Comparison of ENCODE assay signal across 18 cellular contexts in the genomic region with DNA sequence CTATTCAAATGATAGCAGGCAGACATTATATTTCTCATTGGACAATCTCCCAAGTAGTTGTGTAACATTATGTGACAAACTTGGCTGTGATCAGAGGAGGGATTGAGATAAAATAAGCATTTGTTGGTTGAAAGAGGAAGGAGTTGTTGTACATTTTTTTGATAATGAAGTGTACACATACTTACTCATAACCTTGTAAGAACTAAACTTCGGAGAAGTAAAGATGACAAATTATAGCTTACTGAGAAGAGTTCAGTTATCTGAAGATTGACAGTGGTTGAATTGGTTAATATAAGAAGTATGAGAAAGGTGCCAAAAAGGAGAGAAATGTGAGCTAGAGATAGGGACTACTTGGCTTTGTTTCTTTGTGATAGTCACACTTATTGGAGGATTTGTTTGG. TPM values are rescaled to one million over a fixed set of nuclear protein-coding genes. Genes with fewer than 3 reads are reported as not detected.
DNase-seq lines count a peak whose midpoint lies in the region; ATAC-seq, FAIRE-seq and TF ChIP-seq lines count a peak whose summit lies in the region.
"Had no signal": no experiment of that assay in that cellular context is flagged by ENCODE, and none has a peak within 500 bp of the region (broad histone marks: within the 10 kb centered on the region; RNA-seq: fewer than 3 reads in every experiment).

No MANE protein-coding gene starts in this region.

- peak overlapping the region; percentile 30 for H3K27ac Mint-ChIP-seq in activated CD4-positive, alpha-beta memory T cell treated with anti-CD3 and anti-CD28 coated beads for 36 hours
- H3K27ac Mint-ChIP-seq: T-helper 2 cell treated with Interferon-gamma antibody and Interleukin-4, amounts not matched to agents 5 μg/mL and 100 μg/mL, for 36 hours had no signal

- DNase-seq in A549 (ENCODE audit: low read depth in 1 of 2, low spot score in 1 of 2) = no peak
- no peak for DNase-seq in GM12891 (ENCODE audit: insufficient read length, low spot score)
- DNase-seq in activated CD4-positive, alpha-beta memory T cell treated with anti-CD3 and anti-CD28 coated beads for 36 hours = no peak
- no peak for DNase-seq in left ventricle myocardium inferior
- no peak for DNase-seq in 8988T
- DNase-seq in G401 (ENCODE audit: low spot score) = no peak
- no peak for DNase-seq in inferior parietal cortex (ENCODE audit: extremely low spot score)
- DNase-seq: activated CD8-positive, alpha-beta memory T cell treated with anti-CD3 and anti-CD28 coated beads for 24 hours; amniotic stem cell; BE2C; dorsolateral prefrontal cortex; EL; kidney; NCI-H1092 treated with DMSO at 0.1 percent for 48 hours; NCI-H446 had no signal

- no peak for FAIRE-seq in A549 (lab: Jason Lieb, UNC)
- peak; percentile 33 for FAIRE-seq in GM12891 (lab: Jason Lieb, UNC)
- FAIRE-seq: kidney, RCC 7860 had no signal

- intact Hi-C loops in activated CD4-positive, alpha-beta memory T cell treated with anti-CD3 and anti-CD28 coated beads for 36 hours (cut with micrococcal nuclease) = loop anchor here (2.0 to 5.0 kb wide), 3 partner anchors 30 to 192 kb away; no protein-coding TSS in a partner anchor
- intact Hi-C loops in left ventricle myocardium inferior (cut with micrococcal nuclease) = no loop called here

- no peaks in the 10 kb centered on the region for H3K36me3 ChIP-seq in left ventricle myocardium inferior
- H3K36me3 ChIP-seq: BE2C had no signal

- no peak for TF ChIP-seq CTCF in A549 (IDR thresholded peaks at IDR 0.05)
- TF ChIP-seq CTCF in left ventricle myocardium inferior (IDR thresholded peaks at IDR 0.05; ENCODE audit: borderline replicate concordance) = no peak

- H3K27ac ChIP-seq in A549 = no peak overlapping the region
- H3K27ac ChIP-seq in left ventricle myocardium inferior (replicated peaks) = peak overlapping the region; percentile 27
- H3K27ac ChIP-seq: dorsolateral prefrontal cortex had no signal

- TF ChIP-seq POLR2A in A549 (IDR thresholded peaks at IDR 0.05; ENCODE audit: low read length) (no peak), GM12891 (IDR thresholded peaks at IDR 0.05; ENCODE audit: low read depth, low read length) (no peak)

- in situ Hi-C loops in G401 (cut with HindIII; ENCODE audit: low sequenced_read_pairs) = no loop called here

- no peaks in the 10 kb centered on the region for H3K27me3 ChIP-seq in left ventricle myocardium inferior (ENCODE audit: low read depth)
- H3K27me3 ChIP-seq: BE2C, dorsolateral prefrontal cortex had no signal

- H3K4me2 ChIP-seq in A549 = peak overlapping the region; percentile 7; the same call in 1 of the 3 replicates

- CTCF ChIA-PET in A549 (lab: Yijun Ruan, JAX) = interaction anchor here (1.7 kb wide), 1 partner anchor 32 kb away, joined by 6 read pairs; the partner anchor contains the start of gene STT3B
- CTCF ChIA-PET in activated CD4-positive, alpha-beta memory T cell treated with anti-CD3 and anti-CD28 coated beads for 36 hours (lab: Charles Lee) = interaction anchor here (0.6 to 1.9 kb wide), 2 partner anchors 29 to 678 kb away, joined by 3 to 6 read pairs; no protein-coding TSS in a partner anchor

- H3K36me3 Mint-ChIP-seq in activated CD4-positive, alpha-beta memory T cell treated with anti-CD3 and anti-CD28 coated beads for 36 hours = peaks cover 9% of the 10 kb centered on the region

- peak overlapping the region; percentile 6 for H3K4me3 Mint-ChIP-seq in activated CD4-positive, alpha-beta memory T cell treated with anti-CD3 and anti-CD28 coated beads for 36 hours
- H3K4me3 Mint-ChIP-seq: T-helper 2 cell treated with Interferon-gamma antibody and Interleukin-4, amounts not matched to agents 5 μg/mL and 100 μg/mL, for 36 hours had no signal

- H3K9me3 Mint-ChIP-seq in activated CD4-positive, alpha-beta memory T cell treated with anti-CD3 and anti-CD28 coated beads for 36 hours = peaks cover 6% of the 10 kb centered on the region

- H3K4me1 Mint-ChIP-seq in activated CD4-positive, alpha-beta memory T cell treated with anti-CD3 and anti-CD28 coated beads for 36 hours (ENCODE audit: low read depth) = peaks cover 83% of the 10 kb centered on the region

- 53% methylated on average over 1 of the region's 1 CpG for WGBS in A549 (ENCODE audit: missing lambda C conversion rate)

- H3K27me3 Mint-ChIP-seq in activated CD4-positive, alpha-beta memory T cell treated with anti-CD3 and anti-CD28 coated beads for 36 hours = no peaks in the 10 kb centered on the region

- H3K9me3 ChIP-seq in A549 (peaks cover 5% of the 10 kb centered on the region; the same call in 1 of the 3 replicates), left ventricle myocardium inferior (replicated peaks) (peaks cover 10% of the 10 kb centered on the region)
- H3K9me3 ChIP-seq: BE2C had no signal

- ATAC-seq in A549 = no peak
- no peak for ATAC-seq in GM21576 (IDR thresholded peaks at IDR 0.05; ENCODE audit: unreplicated experiment)

- TF ChIP-seq RAD21 in A549 (conservative IDR thresholded peaks at IDR 0.05 in 1 of 2, IDR thresholded peaks at IDR 0.05 in 1 of 2) = no peak

- no peak for TF ChIP-seq EP300 in A549 (IDR thresholded peaks at IDR 0.05)

- peaks cover 13% of the 10 kb centered on the region for H3K4me1 ChIP-seq in A549
- H3K4me1 ChIP-seq in left ventricle myocardium inferior = peaks cover 84% of the 10 kb centered on the region
- H3K4me1 ChIP-seq: BE2C had no signal

- no peak overlapping the region for H3K4me3 ChIP-seq in A549
- no peak overlapping the region for H3K4me3 ChIP-seq in left ventricle myocardium inferior
- H3K4me3 ChIP-seq: dorsolateral prefrontal cortex had no signal

- POLR2A ChIA-PET in A549 (lab: Yijun Ruan, JAX) = no interaction called here
- POLR2A ChIA-PET in activated CD4-positive, alpha-beta memory T cell treated with anti-CD3 and anti-CD28 coated beads for 36 hours (lab: Charles Lee) = interaction anchor here (1.6 kb wide), 1 partner anchor 33 kb away, joined by 9 read pairs; the partner anchor contains the start of gene STT3B

TF ChIP-seq in A549, 52 proteins besides CTCF, POLR2A, EP300 and RAD21 (continues in another document):
- TF ChIP-seq CHD4 (IDR thresholded peaks at IDR 0.05; ENCODE audit: borderline replicate concordance) (no peak), NR3C1 (IDR thresholded peaks at IDR 0.05) (no peak), ELK1 (IDR thresholded peaks at IDR 0.05; ENCODE audit: low read depth, low read length) (no peak), ZSCAN20 (CRISPR knock-in tag; IDR thresholded peaks at IDR 0.05) (no peak), ATOH8 (CRISPR knock-in tag; IDR thresholded peaks at IDR 0.05; ENCODE audit: low read depth) (no peak)

TF ChIP-seq in GM12891, 5 proteins besides CTCF, POLR2A, EP300 and RAD21:
- no peak for TF ChIP-seq SPI1 (IDR thresholded peaks at IDR 0.05; ENCODE audit: low read depth, low read length)
- no peak for TF ChIP-seq POU2F2 (IDR thresholded peaks at IDR 0.05; ENCODE audit: low read depth, low read length)
- TF ChIP-seq POLR2AphosphoS5 (IDR thresholded peaks at IDR 0.05; ENCODE audit: low read depth, low read length) = no peak
- TF ChIP-seq PAX5 (IDR thresholded peaks at IDR 0.05; ENCODE audit: insufficient read depth, low read length, severe bottlenecking) = no peak
- TF ChIP-seq TAF1 (IDR thresholded peaks at IDR 0.05; ENCODE audit: low read depth, low read length) = no peak

RNA-seq across cellular contexts. Expression of gene STT3B, which starts 32.6 kb away (rescaled TPM):
- polyA plus RNA-seq in A549 (2011; rRNA removed) = 161 and 171 TPM in 2 replicates
- polyA plus RNA-seq in A549 (2012; cell fraction: cytosol; rRNA removed) = 25.0 and 32.4 TPM in 2 replicates
- 30.8 and 36.9 TPM in 2 replicates for polyA plus RNA-seq in A549 (2012; cell fraction: nucleus; rRNA removed)
- polyA plus RNA-seq in A549 (2017; fragmentation: RNase III; extraction: RNeasy Plus Mini Kit Qiagen cat#74134 plus additional on column Dnase treatment) = 88.9 to 92.9 TPM (median 92.1 TPM) in 3 replicates
- polyA minus RNA-seq in A549 (2011; rRNA and poly(A)+ RNA removed) = 78.6 and 86.5 TPM in 2 replicates
- polyA plus RNA-seq in GM12891 (2012; ENCODE audit: low read depth, missing spikeins) = 65.3 TPM
- total RNA-seq in activated CD4-positive, alpha-beta memory T cell treated with anti-CD3 and anti-CD28 coated beads for 36 hours = 100 to 1,000 TPM; 115 to 117 TPM
- 82.1 TPM for total RNA-seq in left ventricle myocardium inferior
- total RNA-seq in G401 (2014; rRNA removed; shearing (Covaris generic)) = 117 and 118 TPM in 2 replicates
